In genomic region chr1:7501259-7501560, GRCh38 we compare ENCODE assay signal across 1 cellular context.
TF ChIP-seq lines count a peak whose summit lies in the region.

No MANE protein-coding gene starts in this region.

TF ChIP-seq in H1, 55 proteins besides CTCF, POLR2A, EP300 and RAD21 (continued from another document):
- TF ChIP-seq KDM1A (IDR thresholded peaks at IDR 0.05; ENCODE audit: borderline replicate concordance, low read length) (no peak), CHD2 (IDR thresholded peaks at IDR 0.05; ENCODE audit: low read length) (no peak), E2F6 (IDR thresholded peaks at IDR 0.05) (no peak; the same call in 1 of the 2 replicates), HDAC2 (IDR thresholded peaks at IDR 0.05; ENCODE audit: borderline replicate concordance in 1 of 2, low read depth in 2 of 2, low read length in 2 of 2) (no peak), SIRT6 (IDR thresholded peaks at IDR 0.05; ENCODE audit: low read length) (no peak), BCL11A (IDR thresholded peaks at IDR 0.05; ENCODE audit: low read depth in 2 of 2, low read length in 2 of 2) (no peak), SRF (IDR thresholded peaks at IDR 0.05; ENCODE audit: low read depth, low read length) (no peak), CBX5 (IDR thresholded peaks at IDR 0.05; ENCODE audit: low read depth, low read length) (no peak), MAX (IDR thresholded peaks at IDR 0.05) (no peak)
